1 cellular context compared by ENCODE assay signal in genomic region chr11:46251954-46252353, GRCh38.
TF ChIP-seq lines count a peak whose summit lies in the region.

No MANE protein-coding gene starts in this region.

TF ChIP-seq in IMR-90, 13 proteins besides CTCF, POLR2A, EP300 and RAD21 (continued from another document):
- no peak for TF ChIP-seq RFX5 (IDR thresholded peaks at IDR 0.05; ENCODE audit: low read depth, low read length)
TF ChIP-seq in IMR-90: peak in this region for 0.
